Comparison of ENCODE assay signal across 9 cellular contexts in the genomic region with DNA sequence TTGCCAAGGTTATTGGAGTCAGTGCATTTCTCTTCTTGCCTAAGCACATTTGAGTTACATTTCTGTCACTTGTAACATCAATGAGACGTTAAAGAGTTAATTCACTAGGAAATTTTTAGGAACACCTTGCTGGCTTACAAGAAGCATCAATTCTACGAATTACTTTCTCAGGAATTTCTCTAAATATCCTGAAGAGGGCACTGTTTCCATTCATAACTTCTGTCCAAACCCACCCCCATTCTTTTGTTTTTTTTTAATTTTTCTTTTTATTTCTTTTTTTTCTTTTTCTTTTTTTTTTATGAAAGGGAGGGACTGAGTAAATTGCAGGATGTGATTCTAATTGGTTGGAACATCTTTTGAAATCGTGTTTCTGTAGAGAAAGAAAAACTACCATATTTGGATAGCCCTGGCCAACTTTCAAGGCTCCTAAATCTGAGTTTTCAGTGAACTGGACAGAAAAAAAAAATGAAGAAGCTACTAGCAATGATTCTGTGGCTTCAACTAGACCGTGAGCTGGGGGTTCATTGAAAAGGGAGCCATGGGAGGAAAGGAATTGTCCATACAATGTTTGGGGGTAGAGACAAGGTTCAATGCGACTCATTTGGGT.
DNase-seq lines count a peak whose midpoint lies in the region; ATAC-seq, FAIRE-seq and TF ChIP-seq lines count a peak whose summit lies in the region.
"Had no signal": no experiment of that assay in that cellular context is flagged by ENCODE, and none has a peak within 500 bp of the region (broad histone marks: within the 10 kb centered on the region; RNA-seq: fewer than 3 reads in every experiment).

No MANE protein-coding gene starts in this region.

- H3K79me2 ChIP-seq in astrocyte (ENCODE audit: insufficient read depth, low read length) = no peaks in the 10 kb centered on the region

- H3K4me2 ChIP-seq in astrocyte (ENCODE audit: low read length) = no peak overlapping the region

- no peaks in the 10 kb centered on the region for H3K4me1 ChIP-seq in astrocyte (ENCODE audit: insufficient read depth, low read length)

- H3K27me3 ChIP-seq in astrocyte (ENCODE audit: insufficient read depth, low read length) = peaks cover 7% of the 10 kb centered on the region

- H3K9me3 ChIP-seq in astrocyte (ENCODE audit: insufficient read depth, low read depth, low read length) = no peaks in the 10 kb centered on the region

- no peaks in the 10 kb centered on the region for H4K20me1 ChIP-seq in astrocyte (ENCODE audit: insufficient read depth, low read length)

- FAIRE-seq in astrocyte (lab: Jason Lieb, UNC) = no peak
- FAIRE-seq: islet of Langerhans had no signal

- H3K9me3 Mint-ChIP-seq in astrocyte (ENCODE audit: unreplicated experiment) = no peaks in the 10 kb centered on the region
- H3K9me3 Mint-ChIP-seq in naive thymus-derived CD8-positive, alpha-beta T cell = no peaks in the 10 kb centered on the region

- TF ChIP-seq CTCF in LNCAP (IDR thresholded peaks at IDR 0.05) = peak; percentile 65
- peak; percentile 55 for TF ChIP-seq CTCF in astrocyte (IDR thresholded peaks at IDR 0.05; ENCODE audit: insufficient read depth, low read depth, low read length)

- H2AFZ ChIP-seq in astrocyte (ENCODE audit: low read depth, low read length) = no peak overlapping the region

- no peak overlapping the region for H3K27ac ChIP-seq in astrocyte (ENCODE audit: low read depth, low read length)

- H3K9ac ChIP-seq in astrocyte (ENCODE audit: low read length) = no peak overlapping the region

- H3K4me1 Mint-ChIP-seq in astrocyte (ENCODE audit: low read depth, unreplicated experiment) = peaks cover 11% of the 10 kb centered on the region
- no peaks in the 10 kb centered on the region for H3K4me1 Mint-ChIP-seq in naive thymus-derived CD8-positive, alpha-beta T cell

- no peak overlapping the region for H3K4me3 ChIP-seq in astrocyte (ENCODE audit: insufficient read depth, low read depth, low read length)

- H3K36me3 ChIP-seq in astrocyte (ENCODE audit: insufficient read depth, low read length) = no peaks in the 10 kb centered on the region

- H3K4me3 Mint-ChIP-seq in astrocyte (ENCODE audit: unreplicated experiment) = no peak overlapping the region
- H3K4me3 Mint-ChIP-seq in naive thymus-derived CD8-positive, alpha-beta T cell = peak overlapping the region; percentile 18 to 76 (median 62)

- DNase-seq in EH (ENCODE audit: low read depth) (peak; percentile 7), astrocyte (ENCODE audit: low read depth) (no peak), 8988T (no peak)
- peak in 2 of 10 donors; percentile 7 to 8 for DNase-seq in naive thymus-derived CD8-positive, alpha-beta T cell

- peaks cover 3% of the 10 kb centered on the region for H3K27me3 Mint-ChIP-seq in astrocyte (ENCODE audit: low read depth, unreplicated experiment)
- H3K27me3 Mint-ChIP-seq in naive thymus-derived CD8-positive, alpha-beta T cell = peaks cover 0 to 1% (median 0%) of the 10 kb centered on the region in 5 donors

- POLR2A ChIA-PET in naive thymus-derived CD8-positive, alpha-beta T cell (lab: Charles Lee) = interaction anchor here (0.7 kb wide), 1 partner anchor 257 kb away, joined by 3 read pairs; no protein-coding TSS in a partner anchor

- H3K27ac Mint-ChIP-seq in astrocyte (ENCODE audit: unreplicated experiment) = peak overlapping the region; percentile 9
- H3K27ac Mint-ChIP-seq in naive thymus-derived CD8-positive, alpha-beta T cell = peak overlapping the region in 3 of 10 donors; percentile 24 to 80 (median 66)

- ATAC-seq in naive thymus-derived CD8-positive, alpha-beta T cell = peak; percentile 29 to 37
- no peak for ATAC-seq in HG02588 (IDR thresholded peaks at IDR 0.05; ENCODE audit: unreplicated experiment)
- ATAC-seq in HG03139 (IDR thresholded peaks at IDR 0.05; ENCODE audit: unreplicated experiment) = no peak
- ATAC-seq in HG03108 (IDR thresholded peaks at IDR 0.05; ENCODE audit: unreplicated experiment) = no peak

- H3K36me3 Mint-ChIP-seq in astrocyte (ENCODE audit: low read depth, unreplicated experiment) = no peaks in the 10 kb centered on the region
- H3K36me3 Mint-ChIP-seq in naive thymus-derived CD8-positive, alpha-beta T cell = no peaks in the 10 kb centered on the region

Comparison
In these comparisons a context has a peak if more than half of its experiments do, and no peak if none do; other contexts are left out.
1. ATAC-seq: peak in naive thymus-derived CD8-positive, alpha-beta T cell (2 of 2); none in HG02588 (single experiment), HG03139 (single experiment) and HG03108 (single experiment).